18 cellular contexts compared by ENCODE assay signal in the genomic region with DNA sequence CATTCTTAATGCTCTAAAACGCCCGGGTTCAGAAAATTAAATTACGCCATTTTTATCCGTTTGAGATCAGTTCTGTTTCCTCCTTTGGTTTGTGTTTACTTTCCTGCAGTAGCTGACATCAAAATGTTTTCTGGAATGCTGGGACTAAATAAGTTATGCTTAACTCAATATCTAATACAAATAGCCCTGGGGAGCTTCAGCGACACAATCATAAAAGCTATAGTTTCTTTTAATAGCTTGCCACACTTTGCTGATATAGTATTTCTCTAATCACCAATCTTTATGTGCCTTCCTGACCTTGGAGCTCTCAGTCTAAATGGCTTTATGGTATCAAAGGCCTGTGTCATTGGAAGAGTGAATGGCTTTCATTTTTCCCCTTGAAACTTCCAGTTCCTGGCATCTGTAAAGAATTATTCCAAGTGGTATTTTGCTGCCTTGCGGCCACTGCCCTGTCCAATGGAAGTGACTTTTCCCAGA.
DNase-seq lines count a peak whose midpoint lies in the region; FAIRE-seq and TF ChIP-seq lines count a peak whose summit lies in the region.
"Had no signal": no experiment of that assay in that cellular context is flagged by ENCODE, and none has a peak within 500 bp of the region (broad histone marks: within the 10 kb centered on the region; RNA-seq: fewer than 3 reads in every experiment).

No MANE protein-coding gene starts in this region.

- H3K36me3 ChIP-seq in astrocyte (ENCODE audit: insufficient read depth, low read length) = no peaks in the 10 kb centered on the region
- H3K36me3 ChIP-seq in smooth muscle cell (ENCODE audit: low read depth) = no peaks in the 10 kb centered on the region
- H3K36me3 ChIP-seq: BLaER1 treated with 17β-estradiol and CSF1 and Interleukin-3, amounts not matched to agents 10 nM and 100 nM had no signal

- H3K27me3 ChIP-seq in astrocyte (ENCODE audit: insufficient read depth, low read length) (no peaks in the 10 kb centered on the region), smooth muscle cell (ENCODE audit: low read depth) (no peaks in the 10 kb centered on the region)
- H3K27me3 ChIP-seq: BLaER1 treated with 17β-estradiol and CSF1 and Interleukin-3, amounts not matched to agents 10 nM and 100 nM had no signal

- H3K4me1 Mint-ChIP-seq in astrocyte (ENCODE audit: low read depth, unreplicated experiment) = no peaks in the 10 kb centered on the region
- H3K4me1 Mint-ChIP-seq: H9 had no signal

- H3F3A ChIP-seq in smooth muscle cell (ENCODE audit: low read depth) = no peaks in the 10 kb centered on the region

- no peak overlapping the region for H3K4me3 Mint-ChIP-seq in astrocyte (ENCODE audit: unreplicated experiment)
- H3K4me3 Mint-ChIP-seq: CD8-positive, alpha-beta T cell; H9 had no signal

- WGBS in smooth muscle cell (ENCODE audit: low lambda C conversion rate) = 53% methylated on average over 6 of the region's 6 CpGs

- no peaks in the 10 kb centered on the region for H4K20me1 ChIP-seq in astrocyte (ENCODE audit: insufficient read depth, low read length)
- H4K20me1 ChIP-seq in smooth muscle cell (ENCODE audit: low read depth) = no peaks in the 10 kb centered on the region
- H4K20me1 ChIP-seq: BLaER1 treated with 17β-estradiol and CSF1 and Interleukin-3, amounts not matched to agents 10 nM and 100 nM had no signal

- no peaks in the 10 kb centered on the region for H3K27me3 Mint-ChIP-seq in astrocyte (ENCODE audit: low read depth, unreplicated experiment)

- H3K79me2 ChIP-seq in astrocyte (ENCODE audit: insufficient read depth, low read length) = no peaks in the 10 kb centered on the region
- no peaks in the 10 kb centered on the region for H3K79me2 ChIP-seq in smooth muscle cell (ENCODE audit: low read depth)

- no peaks in the 10 kb centered on the region for H3K9me3 Mint-ChIP-seq in astrocyte (ENCODE audit: unreplicated experiment)
- H3K9me3 Mint-ChIP-seq: CD8-positive, alpha-beta T cell; H9 had no signal

- H3K4me3 ChIP-seq in astrocyte (ENCODE audit: insufficient read depth, low read depth, low read length) (no peak overlapping the region), smooth muscle cell (no peak overlapping the region)
- H3K4me3 ChIP-seq: BLaER1 treated with 17β-estradiol and CSF1 and Interleukin-3, amounts not matched to agents 10 nM and 100 nM; GM12878 had no signal

- no peak overlapping the region for H3K27ac Mint-ChIP-seq in astrocyte (ENCODE audit: unreplicated experiment)
- H3K27ac Mint-ChIP-seq: CD8-positive, alpha-beta T cell; H9 had no signal

- H2AFZ ChIP-seq in astrocyte (ENCODE audit: low read depth, low read length) = no peak overlapping the region
- peak overlapping the region; percentile 71 for H2AFZ ChIP-seq in smooth muscle cell (ENCODE audit: low read depth)

- peak; percentile 23 for FAIRE-seq in astrocyte (lab: Jason Lieb, UNC)
- FAIRE-seq: GM12878, H1 had no signal

- no peak for TF ChIP-seq CTCF in 22Rv1 (IDR thresholded peaks at IDR 0.05)
- no peak for TF ChIP-seq CTCF in astrocyte (IDR thresholded peaks at IDR 0.05; ENCODE audit: insufficient read depth, low read depth, low read length)
- no peak for TF ChIP-seq CTCF in smooth muscle cell (IDR thresholded peaks at IDR 0.05; ENCODE audit: borderline replicate concordance, insufficient read depth, poor library complexity, severe bottlenecking)

- H3K4me1 ChIP-seq in astrocyte (ENCODE audit: insufficient read depth, low read length) (no peaks in the 10 kb centered on the region), smooth muscle cell (ENCODE audit: low read depth) (no peaks in the 10 kb centered on the region)
- H3K4me1 ChIP-seq: BLaER1 treated with 17β-estradiol and CSF1 and Interleukin-3, amounts not matched to agents 10 nM and 100 nM had no signal

- H3K36me3 Mint-ChIP-seq in astrocyte (ENCODE audit: low read depth, unreplicated experiment) = no peaks in the 10 kb centered on the region
- H3K36me3 Mint-ChIP-seq: CD8-positive, alpha-beta T cell had no signal

- H3K9me3 ChIP-seq in astrocyte (ENCODE audit: insufficient read depth, low read depth, low read length) (no peaks in the 10 kb centered on the region), smooth muscle cell (replicated peaks; ENCODE audit: low read depth) (no peaks in the 10 kb centered on the region)
- H3K9me3 ChIP-seq: BLaER1 treated with 17β-estradiol and CSF1 and Interleukin-3, amounts not matched to agents 10 nM and 100 nM had no signal

- H3K9ac ChIP-seq in astrocyte (ENCODE audit: low read length) (no peak overlapping the region), smooth muscle cell (ENCODE audit: low read depth) (no peak overlapping the region)
- H3K9ac ChIP-seq: BLaER1 treated with 17β-estradiol and CSF1 and Interleukin-3, amounts not matched to agents 10 nM and 100 nM had no signal

- H3K27ac ChIP-seq in 22Rv1 (peak overlapping the region; percentile 57), astrocyte (ENCODE audit: low read depth, low read length) (no peak overlapping the region), smooth muscle cell (ENCODE audit: low read depth) (no peak overlapping the region)
- H3K27ac ChIP-seq: BLaER1 treated with 17β-estradiol and CSF1 and Interleukin-3, amounts not matched to agents 10 nM and 100 nM; HL-60 had no signal

- no peak overlapping the region for H3K4me2 ChIP-seq in astrocyte (ENCODE audit: low read length)
- no peak overlapping the region for H3K4me2 ChIP-seq in smooth muscle cell
- H3K4me2 ChIP-seq: BLaER1 treated with 17β-estradiol and CSF1 and Interleukin-3, amounts not matched to agents 10 nM and 100 nM had no signal

- DNase-seq in RPMI7951 (ENCODE audit: low read depth) (peak; percentile 8), astrocyte (ENCODE audit: low read depth) (no peak), smooth muscle cell (lab: John Stamatoyannopoulos, UW; ENCODE audit: unreplicated experiment) (no peak), cortex of kidney (lab: John Stamatoyannopoulos, UW) (no peak), NCI-H1417 treated with DMSO at 0.1 percent for 48 hours (lab: John Stamatoyannopoulos, UW) (no peak)
- DNase-seq in activated T-cell treated with anti-CD3 and anti-CD28 coated beads, Interleukin-2, amount 50 U/mL, for 48 hours = no peak
- DNase-seq: 8988T; Calu3; CD8-positive, alpha-beta T cell; DMS53; DND-41; EL; H9 had no signal
